12 cellular contexts compared by ENCODE assay signal in the genomic region with DNA sequence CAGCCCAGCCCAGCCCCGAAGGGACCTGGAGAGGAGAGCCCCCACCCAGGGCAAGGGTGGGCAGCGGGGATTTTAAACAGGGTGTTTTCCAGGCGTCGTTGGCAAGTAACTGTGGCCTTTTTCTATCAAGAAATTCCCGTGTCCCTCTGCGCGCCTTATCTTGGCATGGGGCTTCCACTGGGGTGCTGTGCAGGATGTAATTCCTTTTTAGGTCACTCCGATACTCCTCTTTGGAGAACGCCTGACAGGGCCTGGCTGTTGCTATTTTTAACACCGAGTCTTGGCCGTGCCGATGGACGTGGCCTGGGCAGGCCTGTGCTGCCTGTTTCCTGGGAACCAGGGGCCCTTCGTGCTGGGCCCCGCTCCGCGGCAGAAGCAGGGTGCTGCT.
A peak's percentile ranks its signal among the peaks of the same experiment; 100 is the strongest.
DNase-seq lines count a peak whose midpoint lies in the region; ATAC-seq, FAIRE-seq and TF ChIP-seq lines count a peak whose summit lies in the region.
"Had no signal": no experiment of that assay in that cellular context is flagged by ENCODE, and none has a peak within 500 bp of the region (broad histone marks: within the 10 kb centered on the region; RNA-seq: fewer than 3 reads in every experiment).

No MANE protein-coding gene starts in this region.

- H3K4me2 ChIP-seq in BLaER1: peak overlapping the region; percentile 96

- H3K9me3 ChIP-seq in BLaER1 (no peaks in the 10 kb centered on the region), gastrocnemius medialis (no peaks in the 10 kb centered on the region), small intestine (ENCODE audit: control insufficient read depth, low read depth) (no peaks in the 10 kb centered on the region)

- H3K27ac ChIP-seq in BLaER1 (no peak overlapping the region; the same call in 1 of the 2 replicates), cingulate gyrus (ENCODE audit: low read depth, low read length) (peak overlapping the region; percentile 88), layer of hippocampus (ENCODE audit: low read depth, low read length) (peak overlapping the region; percentile 72), gastrocnemius medialis (peak overlapping the region; percentile 90 to 99 (median 92)), small intestine (ENCODE audit: low read depth in 1 of 2, low read length in 1 of 2) (peak overlapping the region in 1 of 2 donors; percentile 81)

- peaks cover 93% of the 10 kb centered on the region for H4K20me1 ChIP-seq in BLaER1

- H3K4me1 ChIP-seq in BLaER1 (peaks cover 95% of the 10 kb centered on the region), gastrocnemius medialis (peaks cover 67 to 71% of the 10 kb centered on the region in 2 donors), small intestine (ENCODE audit: control insufficient read depth in 2 of 2, insufficient read depth in 1 of 2, low read depth in 1 of 2, low read length in 1 of 2) (peaks cover 7 to 13% of the 10 kb centered on the region in 2 donors)

- TF ChIP-seq CTCF in gastrocnemius medialis (IDR thresholded peaks at IDR 0.05 in 4 of 5, conservative IDR thresholded peaks at IDR 0.05 in 1 of 5): no peak

- WGBS in small intestine, 3 donors: 66 to 89% (median 73%) methylated on average over 17 of the region's 17 CpGs

- H3K9ac ChIP-seq in BLaER1: no peak overlapping the region

- ATAC-seq in gastrocnemius medialis (peak; percentile 76 to 81), HG03565 (IDR thresholded peaks at IDR 0.05; ENCODE audit: unreplicated experiment) (no peak), GM21723 (IDR thresholded peaks at IDR 0.05; ENCODE audit: unreplicated experiment) (no peak)
- ATAC-seq: activated naive CD8-positive, alpha-beta T cell treated with anti-CD3 and anti-CD28 coated beads, Interleukin-2, amount 50 U/mL, for 24 hours; esophagus mucosa had no signal

- DNase-seq in gastrocnemius medialis: peak; percentile 83 to 89
- DNase-seq in small intestine: no peak
- no peak for DNase-seq in SK-N-DZ (ENCODE audit: low spot score)
- DNase-seq: activated naive CD8-positive, alpha-beta T cell treated with anti-CD3 and anti-CD28 coated beads, Interleukin-2, amount 50 U/mL, for 24 hours; NCI-H2081 had no signal

- no peaks in the 10 kb centered on the region for H3K27me3 ChIP-seq in BLaER1
- H3K27me3 ChIP-seq in layer of hippocampus (ENCODE audit: control insufficient read depth, insufficient read depth, low read length): no peaks in the 10 kb centered on the region
- no peaks in the 10 kb centered on the region for H3K27me3 ChIP-seq in gastrocnemius medialis
- H3K27me3 ChIP-seq in small intestine (ENCODE audit: control insufficient read depth in 2 of 2, insufficient read depth in 2 of 2, low read length in 2 of 2): no peaks in the 10 kb centered on the region

- TF ChIP-seq POLR2A in gastrocnemius medialis (IDR thresholded peaks at IDR 0.05): peak in 1 of 2 donors; percentile 19

- H3K36me3 ChIP-seq in BLaER1 (no peaks in the 10 kb centered on the region), gastrocnemius medialis (no peaks in the 10 kb centered on the region), small intestine (ENCODE audit: control insufficient read depth in 2 of 2, insufficient read depth in 2 of 2, low read length in 2 of 2) (no peaks in the 10 kb centered on the region)

- intact Hi-C loops in gastrocnemius medialis (cut with DNase I; ENCODE audit: low total_unique reads): no loop called here

- in situ Hi-C loops in gastrocnemius medialis (cut with MboI; ENCODE audit: low sequenced_read_pairs in 4 of 4): loop anchor here (5.0 to 25.0 kb wide), 5 partner anchors 94 to 244 kb away; a partner anchor contains a TSS

- H3K4me3 ChIP-seq in BLaER1 (no peak overlapping the region), gastrocnemius medialis (peak overlapping the region in 3 of 4 donors; percentile 8 to 39 (median 12)), small intestine (ENCODE audit: low read depth in 1 of 2, low read length in 2 of 2) (no peak overlapping the region)

- no peak for FAIRE-seq in small intestine (lab: Jason Lieb, UNC)
- FAIRE-seq: keratinocyte had no signal

Comparison
In these comparisons a context has a peak if more than half of its experiments do, and no peak if none do; other contexts are left out.
1. H3K4me3 ChIP-seq: peak in gastrocnemius medialis (3 of 4); none in BLaER1 (single experiment) and small intestine (0 of 2).
2. ATAC-seq: peak in gastrocnemius medialis (2 of 2); none in HG03565 (single experiment) and GM21723 (single experiment).
3. DNase-seq: peak in gastrocnemius medialis (2 of 2); none in small intestine (single experiment) and SK-N-DZ (single experiment).